Comparison of ENCODE assay signal across 25 cellular contexts in genomic region chr10:46234431-46235060, GRCh38. TPM values are rescaled to one million over a fixed set of nuclear protein-coding genes. Genes with fewer than 3 reads are reported as not detected.
DNase-seq lines count a peak whose midpoint lies in the region; ATAC-seq, FAIRE-seq and TF ChIP-seq lines count a peak whose summit lies in the region.
"Had no signal": no experiment of that assay in that cellular context is flagged by ENCODE, and none has a peak within 500 bp of the region (broad histone marks: within the 10 kb centered on the region; RNA-seq: fewer than 3 reads in every experiment).

No MANE protein-coding gene starts in this region.

- peaks cover 5% of the 10 kb centered on the region for H3K4me1 Mint-ChIP-seq in activated CD8-positive, alpha-beta memory T cell treated with anti-CD3 and anti-CD28 coated beads, Interleukin-2, amount 10 ng/mL, durations not matched to agents 7 days and 5 days

- peak; percentile 1 for DNase-seq in activated naive CD4-positive, alpha-beta T cell treated with Interleukin-2 at 50 U/mL for 16 hours
- no peak for DNase-seq in activated naive CD4-positive, alpha-beta T cell treated with anti-CD3 and anti-CD28 coated beads, Interleukin-2, amount 50 U/mL, for 72 hours (ENCODE audit: low spot score in 2 of 2)
- DNase-seq in activated CD8-positive, alpha-beta memory T cell treated with anti-CD3 and anti-CD28 coated beads, Interleukin-2, amount 10 ng/mL, durations not matched to agents 7 days and 5 days, result peak; percentile 30
- peak; percentile 12 for DNase-seq in medulla oblongata (ENCODE audit: extremely low spot score)
- DNase-seq in testis, result peak; percentile 14
- DNase-seq in frontal cortex (ENCODE audit: low spot score in 2 of 2), result no peak
- no peak for DNase-seq in SW 1271 (lab: John Stamatoyannopoulos, UW)
- DNase-seq: activated gamma-delta T cell treated with Interleukin-2 at 50 U/mL for 16 hours; CD4-positive, CD25-positive, alpha-beta regulatory T cell; DMS53; effector memory CD8-positive, alpha-beta T cell; NCI-H524; SHP77 treated with DMSO at 0.1 percent for 48 hours; small intestine; stimulated activated CD4-positive, alpha-beta T cell treated with anti-CD3 and anti-CD28 coated beads, Interleukin-4, amount 100 ng/mL, for 4 hours had no signal

- H3K4me3 Mint-ChIP-seq in activated CD8-positive, alpha-beta memory T cell treated with anti-CD3 and anti-CD28 coated beads, Interleukin-2, amount 10 ng/mL, durations not matched to agents 7 days and 5 days, result no peak overlapping the region
- H3K4me3 Mint-ChIP-seq: CD4-positive, CD25-positive, alpha-beta regulatory T cell; effector memory CD8-positive, alpha-beta T cell had no signal

- H3K36me3 ChIP-seq in testis (ENCODE audit: low read depth, missing control alignments), result no peaks in the 10 kb centered on the region
- H3K36me3 ChIP-seq: ascending aorta, HAP-1 had no signal

- H3K36me3 Mint-ChIP-seq in activated naive CD4-positive, alpha-beta T cell treated with anti-CD3 and anti-CD28 coated beads, Interleukin-2, amount 50 U/mL, for 72 hours, result peaks cover 15 to 17% of the 10 kb centered on the region in 2 donors
- H3K36me3 Mint-ChIP-seq in activated CD8-positive, alpha-beta memory T cell treated with anti-CD3 and anti-CD28 coated beads, Interleukin-2, amount 10 ng/mL, durations not matched to agents 7 days and 5 days, result peaks cover 18% of the 10 kb centered on the region

- H3K27me3 Mint-ChIP-seq in activated CD8-positive, alpha-beta memory T cell treated with anti-CD3 and anti-CD28 coated beads, Interleukin-2, amount 10 ng/mL, durations not matched to agents 7 days and 5 days, result no peaks in the 10 kb centered on the region
- H3K27me3 Mint-ChIP-seq: CD4-positive, CD25-positive, alpha-beta regulatory T cell; effector memory CD8-positive, alpha-beta T cell had no signal

- H3K27ac ChIP-seq in testis, result no peak overlapping the region
- H3K27ac ChIP-seq: ascending aorta, parathyroid adenoma had no signal

- no peaks in the 10 kb centered on the region for H3K27me3 ChIP-seq in testis
- H3K27me3 ChIP-seq: ascending aorta had no signal

- 68 to 87% methylated on average over 9 to 10 of the region's 10 CpGs for WGBS in testis, 2 donors

- H3K9me3 Mint-ChIP-seq in activated naive CD4-positive, alpha-beta T cell treated with anti-CD3 and anti-CD28 coated beads, Interleukin-2, amount 50 U/mL, for 72 hours, result no peaks in the 10 kb centered on the region
- no peaks in the 10 kb centered on the region for H3K9me3 Mint-ChIP-seq in activated CD8-positive, alpha-beta memory T cell treated with anti-CD3 and anti-CD28 coated beads, Interleukin-2, amount 10 ng/mL, durations not matched to agents 7 days and 5 days (ENCODE audit: low read depth)
- H3K9me3 Mint-ChIP-seq: effector memory CD8-positive, alpha-beta T cell had no signal

- intact Hi-C loops in testis (cut with DNase I; ENCODE audit: low total_unique reads), result no loop called here

- no peak for FAIRE-seq in frontal cortex (lab: Jason Lieb, UNC)
- FAIRE-seq: GM12878, small intestine had no signal

- CTCF ChIA-PET in activated CD8-positive, alpha-beta memory T cell treated with anti-CD3 and anti-CD28 coated beads, Interleukin-2, amount 10 ng/mL, durations not matched to agents 7 days and 5 days (lab: Charles Lee), result no interaction called here

- peak overlapping the region in 1 of 2 donors; percentile 5 for H3K27ac Mint-ChIP-seq in activated naive CD4-positive, alpha-beta T cell treated with anti-CD3 and anti-CD28 coated beads, Interleukin-2, amount 50 U/mL, for 72 hours
- H3K27ac Mint-ChIP-seq in activated CD8-positive, alpha-beta memory T cell treated with anti-CD3 and anti-CD28 coated beads, Interleukin-2, amount 10 ng/mL, durations not matched to agents 7 days and 5 days, result no peak overlapping the region

- no peak for TF ChIP-seq CTCF in testis (IDR thresholded peaks at IDR 0.05)

- H3K4me3 ChIP-seq in testis, result no peak overlapping the region
- H3K4me3 ChIP-seq: ascending aorta, GM12878, HAP-1 had no signal

- H3K9me3 ChIP-seq in testis, result no peaks in the 10 kb centered on the region
- H3K9me3 ChIP-seq: ascending aorta, HAP-1 had no signal

- no peak for ATAC-seq in activated naive CD4-positive, alpha-beta T cell treated with anti-CD3 and anti-CD28 coated beads, Interleukin-2, amount 50 U/mL, for 72 hours
- ATAC-seq in activated CD8-positive, alpha-beta memory T cell treated with anti-CD3 and anti-CD28 coated beads, Interleukin-2, amount 10 ng/mL, durations not matched to agents 7 days and 5 days, result peak; percentile 12
- ATAC-seq in GM18502 (IDR thresholded peaks at IDR 0.05; ENCODE audit: poor library complexity, unreplicated experiment), result no peak
- ATAC-seq: effector memory CD8-positive, alpha-beta T cell; GM12878 had no signal

- TF ChIP-seq POLR2A in testis (IDR thresholded peaks at IDR 0.05), result no peak

- no peaks in the 10 kb centered on the region for H3K4me1 ChIP-seq in testis
- H3K4me1 ChIP-seq: ascending aorta, HAP-1, parathyroid adenoma had no signal

RNA-seq across cellular contexts. Expression of gene ANTXRL, which starts 52.3 kb away (rescaled TPM):
- total RNA-seq in activated naive CD4-positive, alpha-beta T cell treated with anti-CD3 and anti-CD28 coated beads, Interleukin-2, amount 50 U/mL, for 72 hours, result not detected
- total RNA-seq in activated CD8-positive, alpha-beta memory T cell treated with anti-CD3 and anti-CD28 coated beads, Interleukin-2, amount 10 ng/mL, durations not matched to agents 7 days and 5 days, result not detected
- total RNA-seq in testis (10 to 100 TPM; 10.7 to 26.5 TPM), frontal cortex (not detected)
- 23.7 TPM for polyA plus RNA-seq in testis (ENCODE audit: insufficient read depth, low read depth, low replicate concordance)
- total RNA-seq: activated CD8-positive, alpha-beta memory T cell treated with anti-CD3 and anti-CD28 coated beads for 36 hours; ascending aorta; CD4-positive, CD25-positive, alpha-beta regulatory T cell; cerebellum; GM12878; liver; subcutaneous adipose tissue; T-helper 1 cell treated with Interleukin-12 subunit alpha and Interleukin-12 subunit beta and Interleukin-4 antibody, amounts not matched to agents 30 ng/mL and 1 ng/mL, for 36 hours had no signal
- polyA plus RNA-seq: GM12878 had no signal

Comparison
In these comparisons a context has a peak if more than half of its experiments do, and no peak if none do; other contexts are left out.
1. DNase-seq: peak in activated naive CD4-positive, alpha-beta T cell treated with Interleukin-2 at 50 U/mL for 16 hours (single experiment), activated CD8-positive, alpha-beta memory T cell treated with anti-CD3 and anti-CD28 coated beads, Interleukin-2, amount 10 ng/mL, durations not matched to agents 7 days and 5 days (single experiment), medulla oblongata (single experiment) and testis (single experiment); none in activated naive CD4-positive, alpha-beta T cell treated with anti-CD3 and anti-CD28 coated beads, Interleukin-2, amount 50 U/mL, for 72 hours (0 of 2), frontal cortex (0 of 2) and SW 1271 (0 of 2).
2. RNA of gene ANTXRL, which starts 52.3 kb away (total RNA-seq): 10.7 to 26.5 TPM in testis; not detected in activated naive CD4-positive, alpha-beta T cell treated with anti-CD3 and anti-CD28 coated beads, Interleukin-2, amount 50 U/mL, for 72 hours, not detected in activated CD8-positive, alpha-beta memory T cell treated with anti-CD3 and anti-CD28 coated beads, Interleukin-2, amount 10 ng/mL, durations not matched to agents 7 days and 5 days and not detected in frontal cortex (single experiment); every median in the first group is over 4 times any median in the second.